Comparison of ENCODE assay signal across 1 cellular context in genomic region chr2:158191569-158191968, GRCh38.
TF ChIP-seq lines count a peak whose summit lies in the region.

No MANE protein-coding gene starts in this region.

TF ChIP-seq in H1, 55 proteins besides CTCF, POLR2A, EP300 and RAD21 (continued from another document):
- no peak for TF ChIP-seq CHD7 (IDR thresholded peaks at IDR 0.05; ENCODE audit: insufficient replicate concordance, low read length)
- no peak for TF ChIP-seq ATF3 (IDR thresholded peaks at IDR 0.05; ENCODE audit: insufficient read depth, low read depth, low read length)
- no peak for TF ChIP-seq ZNF274 (IDR thresholded peaks at IDR 0.05; ENCODE audit: borderline replicate concordance, extremely low read depth, low read length)
- no peak for TF ChIP-seq BRCA1 (IDR thresholded peaks at IDR 0.05; ENCODE audit: low read depth, low read length)
- TF ChIP-seq TEAD4 (IDR thresholded peaks at IDR 0.05; ENCODE audit: low read depth, low read length): no peak
- no peak for TF ChIP-seq CTBP2 (IDR thresholded peaks at IDR 0.05; ENCODE audit: borderline replicate concordance, insufficient read depth, insufficient read length, low read length)
